In the genomic region with DNA sequence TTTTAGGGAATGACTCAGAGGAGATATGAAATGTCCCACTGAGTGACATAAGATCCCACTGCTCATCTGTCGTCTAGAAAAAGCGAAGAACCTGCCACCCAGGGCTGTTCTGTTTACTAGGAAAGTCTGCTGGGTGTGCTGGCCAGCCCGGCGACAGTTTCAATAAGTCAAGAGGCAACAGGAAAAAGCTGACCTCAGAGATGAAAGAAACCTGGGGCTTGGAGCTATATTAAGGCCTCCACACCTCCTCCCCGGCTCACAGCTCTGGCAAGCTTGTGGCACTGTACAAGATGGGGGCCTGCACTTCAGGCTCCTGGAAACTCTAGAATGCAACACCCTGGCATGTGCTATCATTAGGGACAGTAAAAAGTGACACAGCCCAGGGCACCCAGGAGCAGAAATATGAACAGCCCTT, we compare ENCODE assay signal across 12 cellular contexts. TPM values are rescaled to one million over a fixed set of nuclear protein-coding genes. Genes with fewer than 3 reads are reported as not detected.
DNase-seq lines count a peak whose midpoint lies in the region; ATAC-seq and TF ChIP-seq lines count a peak whose summit lies in the region.
"Had no signal": no experiment of that assay in that cellular context is flagged by ENCODE, and none has a peak within 500 bp of the region (broad histone marks: within the 10 kb centered on the region; RNA-seq: fewer than 3 reads in every experiment).

No MANE protein-coding gene starts in this region.

- no peak for TF ChIP-seq CTCF in GM13977 (IDR thresholded peaks at IDR 0.05; ENCODE audit: extremely low read depth, insufficient read depth, missing control alignments)

- no peaks in the 10 kb centered on the region for H3K9me3 ChIP-seq in iPS-18a (ENCODE audit: control insufficient read depth, low read depth, low read length)
- H3K9me3 ChIP-seq in skeletal muscle satellite cell (replicated peaks; ENCODE audit: low read length) = no peaks in the 10 kb centered on the region

- in situ Hi-C loops in GM13977 (cut with MboI; ENCODE audit: low pct_unique_long_range_greater_than_20kb, low sequenced_read_pairs, unreplicated experiment) = loop anchor here (10.0 kb wide), 1 partner anchor 373 kb away; no protein-coding TSS in a partner anchor
- in situ Hi-C loops in G401 (cut with HindIII; ENCODE audit: low sequenced_read_pairs) = no loop called here

- no peak overlapping the region for H3K9ac ChIP-seq in iPS-18a (ENCODE audit: low read length)
- H3K9ac ChIP-seq in skeletal muscle satellite cell (ENCODE audit: low read depth, low read length) = peak overlapping the region; percentile 20

- peak; percentile 7 for DNase-seq in NCI-H69 (lab: John Stamatoyannopoulos, UW)
- no peak for DNase-seq in GM13977 (ENCODE audit: low spot score)
- DNase-seq in stimulated activated CD4-positive, alpha-beta T cell treated with anti-CD3 and anti-CD28 coated beads, Interleukin-2, amount 100 ng/mL, for 24 hours = no peak
- no peak for DNase-seq in SHP77 treated with DMSO at 0.1 percent for 48 hours (lab: John Stamatoyannopoulos, UW)
- no peak for DNase-seq in G401 (ENCODE audit: low spot score)
- DNase-seq: effector CD4-positive, alpha-beta T cell; stimulated activated naive CD4-positive, alpha-beta T cell treated with Interleukin-2 at 50 U/mL for 16 hours; T-helper 17 cell had no signal

- peak; percentile 36 for ATAC-seq in GM21576 (IDR thresholded peaks at IDR 0.05; ENCODE audit: unreplicated experiment)
- ATAC-seq: T-helper 17 cell had no signal

- no peak overlapping the region for H3K27ac ChIP-seq in iPS-18a (ENCODE audit: low read length)
- H3K27ac ChIP-seq: skin epidermis had no signal

- H3K4me3 ChIP-seq in iPS-18a (ENCODE audit: low read length) (peak overlapping the region; percentile 34), skeletal muscle satellite cell (ENCODE audit: low read length) (no peak overlapping the region)
- H3K4me3 ChIP-seq: skin epidermis had no signal

- H3K36me3 ChIP-seq in iPS-18a (ENCODE audit: control insufficient read depth, low read depth, low read length) (no peaks in the 10 kb centered on the region), skeletal muscle satellite cell (ENCODE audit: insufficient read depth, low read length) (peaks cover 4% of the 10 kb centered on the region)

- H3K4me2 ChIP-seq in skeletal muscle satellite cell (ENCODE audit: low read length) = peak overlapping the region; percentile 30

- H3K27me3 ChIP-seq in iPS-18a (ENCODE audit: control insufficient read depth, insufficient read depth, low read length) = peaks cover 97% of the 10 kb centered on the region
- H3K27me3 ChIP-seq in skeletal muscle satellite cell (ENCODE audit: control insufficient read depth, insufficient read depth, low read length) = no peaks in the 10 kb centered on the region

- H3K4me1 ChIP-seq in iPS-18a (ENCODE audit: control insufficient read depth, low read depth, low read length) (peaks cover 66% of the 10 kb centered on the region), skeletal muscle satellite cell (ENCODE audit: control insufficient read depth, insufficient read depth, low read length) (peaks cover 47% of the 10 kb centered on the region)

RNA-seq across cellular contexts. Expression of a gene that starts 10.6 kb away (rescaled TPM):
- total RNA-seq in skeletal muscle satellite cell (2012; rRNA removed) = 5.1 and 8.3 TPM in 2 replicates
- total RNA-seq in G401 (2014; rRNA removed; shearing (Covaris generic)) = 1.5 and 3.5 TPM in 2 replicates
